1 cellular context compared by ENCODE assay signal in genomic region chr17:82007495-82008257, GRCh38.
A peak's percentile ranks its signal among the peaks of the same experiment; 100 is the strongest.
TF ChIP-seq lines count a peak whose summit lies in the region.

No MANE protein-coding gene starts in this region.

TF ChIP-seq in HepG2, 621 proteins besides CTCF, POLR2A, EP300 and RAD21 (continued from another document and continues in another):
- TF ChIP-seq ZXDC (CRISPR knock-in tag; IDR thresholded peaks at IDR 0.05) = no peak
- TF ChIP-seq ZNF619 (CRISPR knock-in tag; IDR thresholded peaks at IDR 0.05) = peak; percentile 26; the same call in 1 of the 2 replicates
- TF ChIP-seq ZNF574 (CRISPR knock-in tag; IDR thresholded peaks at IDR 0.05) = no peak; the same call in 1 of the 2 replicates
- TF ChIP-seq NFKBIZ (CRISPR knock-in tag; IDR thresholded peaks at IDR 0.05) = no peak
- no peak for TF ChIP-seq ZNF709 (CRISPR knock-in tag; IDR thresholded peaks at IDR 0.05)
- no peak for TF ChIP-seq ZFP37 (CRISPR knock-in tag; IDR thresholded peaks at IDR 0.05; ENCODE audit: borderline replicate concordance)
- no peak for TF ChIP-seq ZNF740 (CRISPR knock-in tag; IDR thresholded peaks at IDR 0.05)
- TF ChIP-seq MTERF4 (CRISPR knock-in tag; IDR thresholded peaks at IDR 0.05) = no peak
- no peak for TF ChIP-seq MLXIP (CRISPR knock-in tag; IDR thresholded peaks at IDR 0.05; ENCODE audit: borderline replicate concordance)
- TF ChIP-seq RARG (CRISPR knock-in tag; IDR thresholded peaks at IDR 0.05; ENCODE audit: low read depth) = no peak
- TF ChIP-seq ZNF256 (CRISPR knock-in tag; conservative IDR thresholded peaks at IDR 0.05) = no peak
- 0 out of 2 replicates have a peak, but pooled peaks have one; percentile 55 for TF ChIP-seq MATR3 (CRISPR knock-in tag; IDR thresholded peaks at IDR 0.05)
- TF ChIP-seq SRSF4 (IDR thresholded peaks at IDR 0.05; ENCODE audit: low read depth, low read length, poor library complexity, severe bottlenecking) = peak; percentile 32
- TF ChIP-seq GPN1 (CRISPR knock-in tag; IDR thresholded peaks at IDR 0.05; ENCODE audit: borderline replicate concordance) = no peak
- TF ChIP-seq SRSF1 (optimal IDR thresholded peaks at IDR 0.05; ENCODE audit: low read depth, low read length) = peak; percentile 9
- no peak; the same call in 1 of the 2 replicates for TF ChIP-seq ZNF331 (CRISPR knock-in tag; IDR thresholded peaks at IDR 0.05)
- TF ChIP-seq TEF (CRISPR knock-in tag; IDR thresholded peaks at IDR 0.05) = no peak
- no peak for TF ChIP-seq CAMTA2 (CRISPR knock-in tag; IDR thresholded peaks at IDR 0.05; ENCODE audit: borderline replicate concordance)
- no peak for TF ChIP-seq TOE1 (CRISPR knock-in tag; IDR thresholded peaks at IDR 0.05)
- no peak for TF ChIP-seq ZNF383 (CRISPR knock-in tag; IDR thresholded peaks at IDR 0.05; ENCODE audit: borderline replicate concordance)
- 0 out of 2 replicates have a peak, but pooled peaks have one; percentile 29 for TF ChIP-seq ZNF788 (CRISPR knock-in tag; IDR thresholded peaks at IDR 0.05; ENCODE audit: borderline replicate concordance)
- TF ChIP-seq HNRNPK (IDR thresholded peaks at IDR 0.05; ENCODE audit: low read depth, low read length, poor library complexity, severe bottlenecking) = no peak
- TF ChIP-seq BHLHE40 (IDR thresholded peaks at IDR 0.05; ENCODE audit: low read length) = no peak
- TF ChIP-seq GLI4 (CRISPR knock-in tag; IDR thresholded peaks at IDR 0.05; ENCODE audit: borderline replicate concordance) = no peak
- no peak for TF ChIP-seq SAP130 (CRISPR knock-in tag; IDR thresholded peaks at IDR 0.05; ENCODE audit: low read depth)
- TF ChIP-seq ZNF468 (CRISPR knock-in tag; IDR thresholded peaks at IDR 0.05) = no peak
- TF ChIP-seq TEAD2 (CRISPR knock-in tag; IDR thresholded peaks at IDR 0.05) = no peak
- no peak for TF ChIP-seq HNF4A (CRISPR knock-in tag; IDR thresholded peaks at IDR 0.05)
- no peak for TF ChIP-seq SIX4 (CRISPR knock-in tag; IDR thresholded peaks at IDR 0.05)
- no peak for TF ChIP-seq ZNF281 (CRISPR knock-in tag; IDR thresholded peaks at IDR 0.05; ENCODE audit: borderline replicate concordance)
- TF ChIP-seq SYNCRIP (IDR thresholded peaks at IDR 0.05; ENCODE audit: insufficient read depth, low read depth, low read length) = no peak
- peak; percentile 71 for TF ChIP-seq RBM22 (optimal IDR thresholded peaks at IDR 0.05; ENCODE audit: low read length)
- TF ChIP-seq TAF15 (IDR thresholded peaks at IDR 0.05; ENCODE audit: low read depth, low read length, poor library complexity, severe bottlenecking) = peak; percentile 17
- no peak for TF ChIP-seq GMEB2 (CRISPR knock-in tag; IDR thresholded peaks at IDR 0.05; ENCODE audit: low read depth)
- TF ChIP-seq ZNF354B (CRISPR knock-in tag; IDR thresholded peaks at IDR 0.05) = no peak
- TF ChIP-seq ATF5 (CRISPR knock-in tag; IDR thresholded peaks at IDR 0.05; ENCODE audit: low read depth) = no peak
- no peak for TF ChIP-seq SP5 (CRISPR knock-in tag; IDR thresholded peaks at IDR 0.05; ENCODE audit: borderline replicate concordance, low read depth)
- TF ChIP-seq RBAK (CRISPR knock-in tag; IDR thresholded peaks at IDR 0.05) = no peak
- TF ChIP-seq E2F5 (CRISPR knock-in tag; conservative IDR thresholded peaks at IDR 0.05) = no peak
- TF ChIP-seq AGO2 (optimal IDR thresholded peaks at IDR 0.05; ENCODE audit: low read depth, low read length) = peak; percentile 99
- 0 out of 2 replicates have a peak, but pooled peaks have one; percentile 33 for TF ChIP-seq BORCS8-MEF2B (CRISPR knock-in tag; IDR thresholded peaks at IDR 0.05)
- 0 out of 2 replicates have a peak, but pooled peaks have one; percentile 23 for TF ChIP-seq ZNF546 (CRISPR knock-in tag; conservative IDR thresholded peaks at IDR 0.05)
- TF ChIP-seq ZMAT3 (CRISPR knock-in tag; conservative IDR thresholded peaks at IDR 0.05) = no peak
- TF ChIP-seq ZBTB10 (CRISPR knock-in tag; IDR thresholded peaks at IDR 0.05; ENCODE audit: borderline replicate concordance) = no peak
